In the genomic region with DNA sequence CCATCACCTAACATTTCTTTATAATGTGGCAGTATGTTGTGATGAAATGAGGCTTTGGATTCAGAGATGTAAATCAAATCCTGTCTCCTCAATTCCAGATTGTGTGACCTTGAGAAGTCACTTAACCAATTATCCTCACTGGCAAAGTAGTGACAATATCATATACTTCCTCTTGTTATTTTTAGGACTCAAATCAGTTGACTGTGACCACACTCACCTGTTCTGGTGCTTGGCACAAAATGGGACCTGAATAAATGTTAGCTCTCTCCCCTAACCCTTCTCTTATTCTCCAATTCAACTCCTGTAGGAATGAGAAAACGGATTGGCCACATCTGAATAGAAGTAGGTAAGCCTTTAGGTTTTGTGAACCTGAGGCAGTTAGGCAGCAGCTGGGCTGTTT, we compare ENCODE assay signal across 23 cellular contexts.
"Had no signal": no experiment of that assay in that cellular context is flagged by ENCODE, and none has a peak within 500 bp of the region (broad histone marks: within the 10 kb centered on the region; RNA-seq: fewer than 3 reads in every experiment).

No MANE protein-coding gene starts in this region.

- H3K4me3 Mint-ChIP-seq: dendritic cell treated with granulocyte-macrophage colony-stimulating factor and Interleukin-4, amounts not matched to agents 40 ng/mL and 50 ng/mL, for 4 days; effector memory CD8-positive, alpha-beta T cell; natural killer cell treated with Interleukin-12 subunit alpha and Interleukin-12 subunit beta and Interleukin-15 and Interleukin-18, amount 100 ng/mL, for 72 hours; stimulated activated memory B cell treated with anti-CD40 and anti-IgM and Interleukin-4, amounts not matched to agents 10 μg/mL and 1 μg/mL and 100 μg/mL, for 72 hours; stimulated activated naive CD8-positive, alpha-beta T cell treated with anti-CD3 and anti-CD28 coated beads, Interleukin-15, Interleukin-2, amounts not matched to agents 100 ng/mL and 50 ng/mL, for 24 hours had no signal

- DNase-seq: effector memory CD8-positive, alpha-beta T cell; gastrocnemius medialis; glutamatergic neuron; mammary epithelial cell; mucosa of descending colon; occipital lobe; pancreas; right lobe of liver; spleen; stimulated activated CD4-positive, alpha-beta T cell treated with anti-CD3 and anti-CD28 coated beads, Interleukin-15, amount 100 ng/mL, for 24 hours; stimulated activated CD4-positive, alpha-beta T cell treated with anti-CD3 and anti-CD28 coated beads, Interleukin-1b, Interleukin-23, amount 100 ng/mL, for 48 hours; stimulated activated CD4-positive, alpha-beta T cell treated with anti-CD3 and anti-CD28 coated beads, Interleukin-4, amount 100 ng/mL, for 24 hours; tibial artery; upper lobe of left lung; uterus had no signal

- ATAC-seq: effector memory CD8-positive, alpha-beta T cell; gastrocnemius medialis; left lobe of liver; mucosa of descending colon; natural killer cell treated with Interleukin-12 subunit alpha and Interleukin-12 subunit beta and Interleukin-15 and Interleukin-18, amount 100 ng/mL, for 72 hours; pancreas; right lobe of liver; stimulated activated memory B cell treated with anti-CD40 and anti-IgM and Interleukin-4, amounts not matched to agents 10 μg/mL and 1 μg/mL and 100 μg/mL, for 72 hours had no signal

- H3K9me3 Mint-ChIP-seq: dendritic cell treated with granulocyte-macrophage colony-stimulating factor and Interleukin-4, amounts not matched to agents 40 ng/mL and 50 ng/mL, for 4 days; effector memory CD8-positive, alpha-beta T cell; natural killer cell treated with Interleukin-12 subunit alpha and Interleukin-12 subunit beta and Interleukin-15 and Interleukin-18, amount 100 ng/mL, for 72 hours; stimulated activated memory B cell treated with anti-CD40 and anti-IgM and Interleukin-4, amounts not matched to agents 10 μg/mL and 1 μg/mL and 100 μg/mL, for 72 hours; stimulated activated naive CD8-positive, alpha-beta T cell treated with anti-CD3 and anti-CD28 coated beads, Interleukin-15, Interleukin-2, amounts not matched to agents 100 ng/mL and 50 ng/mL, for 24 hours had no signal

- H3K27ac ChIP-seq: epithelial cell of prostate, esophagus muscularis mucosa, gastrocnemius medialis, pancreas, prostate gland, right lobe of liver, spleen, tibial artery, upper lobe of left lung, uterus had no signal

- H3K27me3 ChIP-seq: esophagus muscularis mucosa, gastrocnemius medialis, pancreas, right lobe of liver, spleen, tibial artery, upper lobe of left lung, uterus had no signal

- H3K36me3 ChIP-seq: esophagus muscularis mucosa, gastrocnemius medialis, pancreas, prostate gland, right lobe of liver, spleen, tibial artery, upper lobe of left lung, uterus had no signal

- H3K4me3 ChIP-seq: esophagus muscularis mucosa, gastrocnemius medialis, mucosa of descending colon, pancreas, prostate gland, right lobe of liver, spleen, tibial artery, upper lobe of left lung, uterus had no signal

- H3K4me1 ChIP-seq: esophagus muscularis mucosa, gastrocnemius medialis, pancreas, prostate gland, right lobe of liver, tibial artery, upper lobe of left lung, uterus had no signal

- H3K27ac Mint-ChIP-seq: dendritic cell treated with granulocyte-macrophage colony-stimulating factor and Interleukin-4, amounts not matched to agents 40 ng/mL and 50 ng/mL, for 4 days; effector memory CD8-positive, alpha-beta T cell; natural killer cell treated with Interleukin-12 subunit alpha and Interleukin-12 subunit beta and Interleukin-15 and Interleukin-18, amount 100 ng/mL, for 72 hours; stimulated activated memory B cell treated with anti-CD40 and anti-IgM and Interleukin-4, amounts not matched to agents 10 μg/mL and 1 μg/mL and 100 μg/mL, for 72 hours; stimulated activated naive CD8-positive, alpha-beta T cell treated with anti-CD3 and anti-CD28 coated beads, Interleukin-15, Interleukin-2, amounts not matched to agents 100 ng/mL and 50 ng/mL, for 24 hours had no signal

- H3K27me3 Mint-ChIP-seq: dendritic cell treated with granulocyte-macrophage colony-stimulating factor and Interleukin-4, amounts not matched to agents 40 ng/mL and 50 ng/mL, for 4 days; effector memory CD8-positive, alpha-beta T cell; stimulated activated memory B cell treated with anti-CD40 and anti-IgM and Interleukin-4, amounts not matched to agents 10 μg/mL and 1 μg/mL and 100 μg/mL, for 72 hours had no signal

- H3K9me3 ChIP-seq: esophagus muscularis mucosa, gastrocnemius medialis, mucosa of descending colon, pancreas, prostate gland, right lobe of liver, spleen, tibial artery, upper lobe of left lung, uterus had no signal

- FAIRE-seq: pancreas had no signal

- H3K36me3 Mint-ChIP-seq: natural killer cell treated with Interleukin-12 subunit alpha and Interleukin-12 subunit beta and Interleukin-15 and Interleukin-18, amount 100 ng/mL, for 72 hours; stimulated activated memory B cell treated with anti-CD40 and anti-IgM and Interleukin-4, amounts not matched to agents 10 μg/mL and 1 μg/mL and 100 μg/mL, for 72 hours had no signal
